In genomic region chr4:26787461-26788340, GRCh38 we compare ENCODE assay signal across 8 cellular contexts.
DNase-seq lines count a peak whose midpoint lies in the region; ATAC-seq and TF ChIP-seq lines count a peak whose summit lies in the region.

No MANE protein-coding gene starts in this region.

- H3K4ac ChIP-seq in mesendoderm (ENCODE audit: low read depth, low read length), result peak overlapping the region; percentile 72

- peaks cover 12% of the 10 kb centered on the region for H3K4me1 Mint-ChIP-seq in MCF 10A (ENCODE audit: insufficient read depth, unreplicated experiment)
- H3K4me1 Mint-ChIP-seq in stimulated activated memory B cell treated with anti-CD40 and anti-IgM and Interleukin-4, amounts not matched to agents 10 μg/mL and 1 μg/mL and 100 μg/mL, for 72 hours, result peaks cover 24% of the 10 kb centered on the region

- H3K9ac ChIP-seq in mesendoderm (ENCODE audit: low read length), result no peak overlapping the region

- H3K36me3 Mint-ChIP-seq in MCF 10A (ENCODE audit: insufficient read depth, unreplicated experiment), result peaks cover 6% of the 10 kb centered on the region
- peaks cover 5% of the 10 kb centered on the region for H3K36me3 Mint-ChIP-seq in stimulated activated memory B cell treated with anti-CD40 and anti-IgM and Interleukin-4, amounts not matched to agents 10 μg/mL and 1 μg/mL and 100 μg/mL, for 72 hours

- H3K4me1 ChIP-seq in mesendoderm (ENCODE audit: control insufficient read depth, low read depth, low read length) (peaks cover 3% of the 10 kb centered on the region), vagina (peaks cover 25% of the 10 kb centered on the region)

- peak overlapping the region; percentile 54 for H3K56ac ChIP-seq in mesendoderm (ENCODE audit: low read length)

- intact Hi-C loops in MCF 10A (cut with micrococcal nuclease) (loop anchor here (5.0 kb wide), 1 partner anchor 70 kb away; no protein-coding TSS in a partner anchor), vagina (cut with DNase I) (no loop called here)

- peak overlapping the region; percentile 83 for H3K27ac Mint-ChIP-seq in MCF 10A (ENCODE audit: low read depth, unreplicated experiment)
- no peak overlapping the region for H3K27ac Mint-ChIP-seq in stimulated activated memory B cell treated with anti-CD40 and anti-IgM and Interleukin-4, amounts not matched to agents 10 μg/mL and 1 μg/mL and 100 μg/mL, for 72 hours

- H2BK15ac ChIP-seq in mesendoderm (replicated peaks; ENCODE audit: low read depth), result no peak overlapping the region

- H3K36me3 ChIP-seq in mesendoderm (ENCODE audit: control insufficient read depth, insufficient read depth, low read length) (no peaks in the 10 kb centered on the region), vagina (no peaks in the 10 kb centered on the region)

- POLR2A ChIA-PET in MCF 10A (lab: Yijun Ruan, JAX), result interaction anchor here (0.6 to 1.9 kb wide), 7 partner anchors 7 to 222 kb away, joined by 3 to 18 read pairs (median 3); partner anchors contain the start of gene STIM2

- H3K9me3 ChIP-seq in vagina, result no peaks in the 10 kb centered on the region

- no peak overlapping the region for H3K23ac ChIP-seq in mesendoderm (ENCODE audit: low read length)

- no peaks in the 10 kb centered on the region for H3K79me1 ChIP-seq in mesendoderm (ENCODE audit: low read length)

- no peak overlapping the region for H4K5ac ChIP-seq in mesendoderm (ENCODE audit: low read length)

- H3K27ac ChIP-seq in mesendoderm (ENCODE audit: low read depth, low read length), result no peak overlapping the region
- no peak overlapping the region for H3K27ac ChIP-seq in vagina

- peak; percentile 50 for ATAC-seq in HG02798 (IDR thresholded peaks at IDR 0.05; ENCODE audit: poor library complexity, unreplicated experiment)
- peak; percentile 43 for ATAC-seq in stimulated activated memory B cell treated with anti-CD40 and anti-IgM and Interleukin-4, amounts not matched to agents 10 μg/mL and 1 μg/mL and 100 μg/mL, for 72 hours
- no peak for ATAC-seq in GM19035 (IDR thresholded peaks at IDR 0.05; ENCODE audit: unreplicated experiment)

- H3K79me2 ChIP-seq in mesendoderm (ENCODE audit: control insufficient read depth, insufficient read depth, low read length), result no peaks in the 10 kb centered on the region

- H3K4me2 ChIP-seq in mesendoderm (ENCODE audit: low read length), result no peak overlapping the region

- no CpG with 5 or more reads among the region's 11 CpGs for WGBS in mesendoderm (ENCODE audit: extremely low coverage, insufficient coverage, low lambda C conversion rate)

- H3K27me3 ChIP-seq in mesendoderm (ENCODE audit: insufficient read depth, low read length, poor library complexity) (no peaks in the 10 kb centered on the region), vagina (no peaks in the 10 kb centered on the region)

- no TSS peak for BruUV-seq in MCF 10A (replicated peaks; lab: Mats Ljungman, UMichigan)

- no peak overlapping the region for H3K4me3 ChIP-seq in mesendoderm (ENCODE audit: low read length)
- no peak overlapping the region for H3K4me3 ChIP-seq in vagina

- no peak for TF ChIP-seq POLR2A in vagina (IDR thresholded peaks at IDR 0.05)

- CTCF ChIA-PET in MCF 10A (lab: Yijun Ruan, JAX), result interaction anchor here (0.8 to 1.2 kb wide), 2 partner anchors 17 to 222 kb away, joined by 3 read pairs; no protein-coding TSS in a partner anchor

- no peak overlapping the region for H4K8ac ChIP-seq in mesendoderm (ENCODE audit: low read depth, low read length)

- peak overlapping the region; percentile 9 for H2BK5ac ChIP-seq in mesendoderm (ENCODE audit: low read length)

- H3K4me3 Mint-ChIP-seq in MCF 10A (ENCODE audit: unreplicated experiment), result peak overlapping the region; percentile 46
- H3K4me3 Mint-ChIP-seq in stimulated activated memory B cell treated with anti-CD40 and anti-IgM and Interleukin-4, amounts not matched to agents 10 μg/mL and 1 μg/mL and 100 μg/mL, for 72 hours, result no peak overlapping the region

- no peak for TF ChIP-seq CTCF in MCF 10A (IDR thresholded peaks at IDR 0.05; ENCODE audit: unreplicated experiment)
- TF ChIP-seq CTCF in vagina (IDR thresholded peaks at IDR 0.05), result no peak

- DNase-seq in ELR (ENCODE audit: low read depth) (peak; percentile 76), RPMI7951 (ENCODE audit: low read depth) (peak; percentile 56), MCF 10A (ENCODE audit: unreplicated experiment) (peak; percentile 88), mesendoderm (peak; percentile 81), vagina (ENCODE audit: extremely low spot score in 2 of 2) (no peak)

- no peaks in the 10 kb centered on the region for H3K27me3 Mint-ChIP-seq in MCF 10A (ENCODE audit: insufficient read depth, unreplicated experiment)
- H3K27me3 Mint-ChIP-seq in stimulated activated memory B cell treated with anti-CD40 and anti-IgM and Interleukin-4, amounts not matched to agents 10 μg/mL and 1 μg/mL and 100 μg/mL, for 72 hours, result peaks cover 13% of the 10 kb centered on the region

- no peak overlapping the region for H2BK120ac ChIP-seq in mesendoderm (ENCODE audit: low read depth, low read length)

- H3K9me3 Mint-ChIP-seq in MCF 10A (ENCODE audit: unreplicated experiment), result no peaks in the 10 kb centered on the region
- no peaks in the 10 kb centered on the region for H3K9me3 Mint-ChIP-seq in stimulated activated memory B cell treated with anti-CD40 and anti-IgM and Interleukin-4, amounts not matched to agents 10 μg/mL and 1 μg/mL and 100 μg/mL, for 72 hours

- H2AK5ac ChIP-seq in mesendoderm (ENCODE audit: low read length), result no peak overlapping the region

- H3K18ac ChIP-seq in mesendoderm (ENCODE audit: low read length), result no peak overlapping the region

Comparison
In these comparisons a context has a peak if more than half of its experiments do, and no peak if none do; other contexts are left out.
1. DNase-seq: peak in ELR (single experiment), RPMI7951 (single experiment), MCF 10A (single experiment) and mesendoderm (single experiment); none in vagina (0 of 2).